In genomic region chr7:23712368-23713284, GRCh38 we compare ENCODE assay signal across 8 cellular contexts. TPM values are rescaled to one million over a fixed set of nuclear protein-coding genes. Genes with fewer than 3 reads are reported as not detected.
DNase-seq lines count a peak whose midpoint lies in the region; ATAC-seq, FAIRE-seq and TF ChIP-seq lines count a peak whose summit lies in the region.

No MANE protein-coding gene starts in this region.

- peak; percentile 64 for FAIRE-seq in small intestine (lab: Jason Lieb, UNC)

- POLR2A ChIA-PET in activated CD8-positive, alpha-beta T cell treated with anti-CD3 and anti-CD28 coated beads for 36 hours (lab: Charles Lee), result no interaction called here
- POLR2A ChIA-PET in activated CD8-positive, alpha-beta T cell treated with anti-CD3 and anti-CD28 coated beads, Interleukin-2, amount 10 ng/mL, durations not matched to agents 7 days and 5 days (lab: Charles Lee), result no interaction called here

- ATAC-seq in activated CD8-positive, alpha-beta T cell treated with anti-CD3 and anti-CD28 coated beads for 36 hours, result no peak
- no peak for ATAC-seq in activated CD8-positive, alpha-beta T cell treated with anti-CD3 and anti-CD28 coated beads, Interleukin-2, amount 10 ng/mL, durations not matched to agents 7 days and 5 days
- peak; percentile 42 for ATAC-seq in left ventricle myocardium superior

- no peaks in the 10 kb centered on the region for H3K36me3 ChIP-seq in small intestine (ENCODE audit: control insufficient read depth in 2 of 2, insufficient read depth in 2 of 2, low read length in 2 of 2)

- H3K4me3 ChIP-seq in small intestine (ENCODE audit: low read depth in 1 of 2, low read length in 2 of 2), result no peak overlapping the region

- H3K4me3 Mint-ChIP-seq in activated CD8-positive, alpha-beta T cell treated with anti-CD3 and anti-CD28 coated beads for 36 hours, result no peak overlapping the region
- no peak overlapping the region for H3K4me3 Mint-ChIP-seq in activated CD8-positive, alpha-beta T cell treated with anti-CD3 and anti-CD28 coated beads, Interleukin-2, amount 10 ng/mL, durations not matched to agents 7 days and 5 days

- CTCF ChIA-PET in activated CD8-positive, alpha-beta T cell treated with anti-CD3 and anti-CD28 coated beads for 36 hours (lab: Charles Lee), result interaction anchor here (0.7 to 5.0 kb wide), 23 partner anchors 8 to 440 kb away, joined by 3 to 55 read pairs (median 6); no protein-coding TSS in a partner anchor
- CTCF ChIA-PET in activated CD8-positive, alpha-beta T cell treated with anti-CD3 and anti-CD28 coated beads, Interleukin-2, amount 10 ng/mL, durations not matched to agents 7 days and 5 days (lab: Charles Lee), result interaction anchor here (0.8 to 6.5 kb wide), 13 partner anchors 8 to 440 kb away, joined by 3 to 52 read pairs (median 3); no protein-coding TSS in a partner anchor

- TF ChIP-seq CTCF in activated CD8-positive, alpha-beta T cell treated with anti-CD3 and anti-CD28 coated beads for 36 hours (IDR thresholded peaks at IDR 0.05), result peak; percentile 84
- TF ChIP-seq CTCF in VCaP (conservative IDR thresholded peaks at IDR 0.05), result peak; percentile 63

- H3K9me3 ChIP-seq in small intestine (ENCODE audit: control insufficient read depth, low read depth), result no peaks in the 10 kb centered on the region

- no peak for DNase-seq in activated CD8-positive, alpha-beta T cell treated with anti-CD3 and anti-CD28 coated beads for 36 hours
- DNase-seq in activated CD8-positive, alpha-beta T cell treated with anti-CD3 and anti-CD28 coated beads, Interleukin-2, amount 10 ng/mL, durations not matched to agents 7 days and 5 days, result no peak
- DNase-seq in NCI-H146 (lab: John Stamatoyannopoulos, UW) (peak; percentile 60), left ventricle myocardium superior (no peak), small intestine (peak; percentile 59)
- DNase-seq in activated effector memory CD4-positive, alpha-beta T cell treated with anti-CD3 and anti-CD28 coated beads, Interleukin-2, amount 50 U/mL, for 16 hours, result no peak
- no peak for DNase-seq in activated CD8-positive, alpha-beta memory T cell treated with anti-CD3 and anti-CD28 coated beads for 24 hours

- intact Hi-C loops in activated CD8-positive, alpha-beta T cell treated with anti-CD3 and anti-CD28 coated beads for 36 hours (cut with micrococcal nuclease), result loop anchor here (1.0 to 10.0 kb wide), 3 partner anchors 142 to 438 kb away; no protein-coding TSS in a partner anchor
- intact Hi-C loops in left ventricle myocardium superior (cut with micrococcal nuclease), result loop anchor here (2.0 kb wide), 1 partner anchor 142 kb away; no protein-coding TSS in a partner anchor

- no peak overlapping the region for H3K27ac ChIP-seq in VCaP
- no peak overlapping the region for H3K27ac ChIP-seq in small intestine (ENCODE audit: low read depth in 1 of 2, low read length in 1 of 2)

- no peaks in the 10 kb centered on the region for H3K4me1 Mint-ChIP-seq in activated CD8-positive, alpha-beta T cell treated with anti-CD3 and anti-CD28 coated beads for 36 hours (ENCODE audit: low read depth)
- H3K4me1 Mint-ChIP-seq in activated CD8-positive, alpha-beta T cell treated with anti-CD3 and anti-CD28 coated beads, Interleukin-2, amount 10 ng/mL, durations not matched to agents 7 days and 5 days (ENCODE audit: low read depth), result no peaks in the 10 kb centered on the region

- H3K9me3 Mint-ChIP-seq in activated CD8-positive, alpha-beta T cell treated with anti-CD3 and anti-CD28 coated beads for 36 hours, result no peaks in the 10 kb centered on the region
- no peaks in the 10 kb centered on the region for H3K9me3 Mint-ChIP-seq in activated CD8-positive, alpha-beta T cell treated with anti-CD3 and anti-CD28 coated beads, Interleukin-2, amount 10 ng/mL, durations not matched to agents 7 days and 5 days (ENCODE audit: insufficient read depth)

- H3K36me3 Mint-ChIP-seq in activated CD8-positive, alpha-beta T cell treated with anti-CD3 and anti-CD28 coated beads for 36 hours (ENCODE audit: low read depth), result no peaks in the 10 kb centered on the region
- no peaks in the 10 kb centered on the region for H3K36me3 Mint-ChIP-seq in activated CD8-positive, alpha-beta T cell treated with anti-CD3 and anti-CD28 coated beads, Interleukin-2, amount 10 ng/mL, durations not matched to agents 7 days and 5 days (ENCODE audit: low read depth)

- 44 to 61% (median 56%) methylated on average over 8 of the region's 8 CpGs for WGBS in small intestine, 3 donors

- H3K4me1 ChIP-seq in small intestine (ENCODE audit: control insufficient read depth in 2 of 2, insufficient read depth in 1 of 2, low read depth in 1 of 2, low read length in 1 of 2), result peaks cover 2 to 3% of the 10 kb centered on the region in 2 donors

- H3K27me3 Mint-ChIP-seq in activated CD8-positive, alpha-beta T cell treated with anti-CD3 and anti-CD28 coated beads for 36 hours, result no peaks in the 10 kb centered on the region
- H3K27me3 Mint-ChIP-seq in activated CD8-positive, alpha-beta T cell treated with anti-CD3 and anti-CD28 coated beads, Interleukin-2, amount 10 ng/mL, durations not matched to agents 7 days and 5 days (ENCODE audit: low read depth), result no peaks in the 10 kb centered on the region

- no peak overlapping the region for H3K27ac Mint-ChIP-seq in activated CD8-positive, alpha-beta T cell treated with anti-CD3 and anti-CD28 coated beads for 36 hours
- no peak overlapping the region for H3K27ac Mint-ChIP-seq in activated CD8-positive, alpha-beta T cell treated with anti-CD3 and anti-CD28 coated beads, Interleukin-2, amount 10 ng/mL, durations not matched to agents 7 days and 5 days

- H3K27me3 ChIP-seq in small intestine (ENCODE audit: control insufficient read depth in 2 of 2, insufficient read depth in 2 of 2, low read length in 2 of 2), result no peaks in the 10 kb centered on the region

RNA-seq across cellular contexts. Expression of gene STK31, which starts 2.6 kb away (rescaled TPM):
- under 1 TPM in 1 of 2 experiments, not detected in 1; 0.20 TPM for total RNA-seq in activated CD8-positive, alpha-beta T cell treated with anti-CD3 and anti-CD28 coated beads for 36 hours
- under 1 TPM in 1 of 2 experiments, not detected in 1; 0.16 TPM for total RNA-seq in activated CD8-positive, alpha-beta T cell treated with anti-CD3 and anti-CD28 coated beads, Interleukin-2, amount 10 ng/mL, durations not matched to agents 7 days and 5 days
- not detected for total RNA-seq in left ventricle myocardium superior
- 1 to 10 TPM in 1 of 3 donors, under 1 TPM in 2; 0.42 to 1.4 (median 0.45) TPM for polyA plus RNA-seq in small intestine

RNA-seq across cellular contexts. Expression of gene FAM221A, which starts 32.6 kb away (rescaled TPM):
- 1 to 10 TPM; 7.5 to 7.7 TPM for total RNA-seq in activated CD8-positive, alpha-beta T cell treated with anti-CD3 and anti-CD28 coated beads for 36 hours
- 1 to 10 TPM; 4.7 to 5.4 TPM for total RNA-seq in activated CD8-positive, alpha-beta T cell treated with anti-CD3 and anti-CD28 coated beads, Interleukin-2, amount 10 ng/mL, durations not matched to agents 7 days and 5 days
- 2.1 TPM for total RNA-seq in left ventricle myocardium superior
- polyA plus RNA-seq in small intestine, result 10 to 100 TPM in 2 of 3 donors, 1 to 10 TPM in 1; 9.7 to 16.2 (median 12.7) TPM

Comparison
In these comparisons a context has a peak if more than half of its experiments do, and no peak if none do; other contexts are left out.
1. DNase-seq: peak in NCI-H146 (single experiment) and small intestine (single experiment); none in activated CD8-positive, alpha-beta T cell treated with anti-CD3 and anti-CD28 coated beads for 36 hours (single experiment), activated CD8-positive, alpha-beta T cell treated with anti-CD3 and anti-CD28 coated beads, Interleukin-2, amount 10 ng/mL, durations not matched to agents 7 days and 5 days (single experiment), left ventricle myocardium superior (single experiment), activated effector memory CD4-positive, alpha-beta T cell treated with anti-CD3 and anti-CD28 coated beads, Interleukin-2, amount 50 U/mL, for 16 hours (single experiment) and activated CD8-positive, alpha-beta memory T cell treated with anti-CD3 and anti-CD28 coated beads for 24 hours (single experiment).